2 cellular contexts compared by ENCODE assay signal in the genomic region with DNA sequence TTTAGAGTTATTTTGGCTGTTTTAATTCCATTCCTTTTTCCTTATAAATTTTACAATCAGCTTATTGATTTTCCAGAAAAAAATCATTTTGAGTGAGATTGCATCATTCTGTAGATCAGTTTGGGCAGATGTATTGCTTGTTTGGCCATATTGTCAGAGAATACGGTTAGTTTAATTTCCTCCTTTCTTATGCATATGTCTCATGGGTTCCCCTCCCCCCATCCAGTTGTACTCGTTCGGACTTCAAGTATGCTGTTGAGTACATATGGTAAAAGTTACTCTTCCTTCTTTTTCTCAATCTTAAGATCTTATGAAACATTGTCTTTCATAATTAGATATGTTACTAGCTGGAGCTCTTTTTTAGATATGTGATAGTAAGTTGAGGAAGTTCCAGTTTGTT.
TF ChIP-seq lines count a peak whose summit lies in the region.

No MANE protein-coding gene starts in this region.

TF ChIP-seq in GM23338, 12 proteins besides CTCF, POLR2A, EP300 and RAD21 (continues in another document):
- TF ChIP-seq, protein P1, sequence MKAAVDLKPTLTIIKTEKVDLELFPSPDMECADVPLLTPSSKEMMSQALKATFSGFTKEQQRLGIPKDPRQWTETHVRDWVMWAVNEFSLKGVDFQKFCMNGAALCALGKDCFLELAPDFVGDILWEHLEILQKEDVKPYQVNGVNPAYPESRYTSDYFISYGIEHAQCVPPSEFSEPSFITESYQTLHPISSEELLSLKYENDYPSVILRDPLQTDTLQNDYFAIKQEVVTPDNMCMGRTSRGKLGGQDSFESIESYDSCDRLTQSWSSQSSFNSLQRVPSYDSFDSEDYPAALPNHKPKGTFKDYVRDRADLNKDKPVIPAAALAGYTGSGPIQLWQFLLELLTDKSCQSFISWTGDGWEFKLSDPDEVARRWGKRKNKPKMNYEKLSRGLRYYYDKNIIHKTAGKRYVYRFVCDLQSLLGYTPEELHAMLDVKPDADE (IDR thresholded peaks at IDR 0.05), result no peak
- TF ChIP-seq CREB1 (CRISPR knock-in tag; IDR thresholded peaks at IDR 0.05; ENCODE audit: low read depth) (no peak), NANOG (IDR thresholded peaks at IDR 0.05; ENCODE audit: borderline replicate concordance) (no peak), EZH2 (IDR thresholded peaks at IDR 0.05; ENCODE audit: low read depth, unreplicated experiment) (no peak), ZNF331 (CRISPR knock-in tag; IDR thresholded peaks at IDR 0.05; ENCODE audit: low read depth) (no peak; the same call in 1 of the 2 replicates), ZNF114 (CRISPR knock-in tag; IDR thresholded peaks at IDR 0.05) (no peak), ZNF462 (CRISPR knock-in tag; IDR thresholded peaks at IDR 0.05) (no peak), STAT1 (IDR thresholded peaks at IDR 0.05; ENCODE audit: unreplicated experiment) (no peak), POLR2AphosphoS5 (IDR thresholded peaks at IDR 0.05; ENCODE audit: low read depth) (no peak)
- TF ChIP-seq, protein P2, sequence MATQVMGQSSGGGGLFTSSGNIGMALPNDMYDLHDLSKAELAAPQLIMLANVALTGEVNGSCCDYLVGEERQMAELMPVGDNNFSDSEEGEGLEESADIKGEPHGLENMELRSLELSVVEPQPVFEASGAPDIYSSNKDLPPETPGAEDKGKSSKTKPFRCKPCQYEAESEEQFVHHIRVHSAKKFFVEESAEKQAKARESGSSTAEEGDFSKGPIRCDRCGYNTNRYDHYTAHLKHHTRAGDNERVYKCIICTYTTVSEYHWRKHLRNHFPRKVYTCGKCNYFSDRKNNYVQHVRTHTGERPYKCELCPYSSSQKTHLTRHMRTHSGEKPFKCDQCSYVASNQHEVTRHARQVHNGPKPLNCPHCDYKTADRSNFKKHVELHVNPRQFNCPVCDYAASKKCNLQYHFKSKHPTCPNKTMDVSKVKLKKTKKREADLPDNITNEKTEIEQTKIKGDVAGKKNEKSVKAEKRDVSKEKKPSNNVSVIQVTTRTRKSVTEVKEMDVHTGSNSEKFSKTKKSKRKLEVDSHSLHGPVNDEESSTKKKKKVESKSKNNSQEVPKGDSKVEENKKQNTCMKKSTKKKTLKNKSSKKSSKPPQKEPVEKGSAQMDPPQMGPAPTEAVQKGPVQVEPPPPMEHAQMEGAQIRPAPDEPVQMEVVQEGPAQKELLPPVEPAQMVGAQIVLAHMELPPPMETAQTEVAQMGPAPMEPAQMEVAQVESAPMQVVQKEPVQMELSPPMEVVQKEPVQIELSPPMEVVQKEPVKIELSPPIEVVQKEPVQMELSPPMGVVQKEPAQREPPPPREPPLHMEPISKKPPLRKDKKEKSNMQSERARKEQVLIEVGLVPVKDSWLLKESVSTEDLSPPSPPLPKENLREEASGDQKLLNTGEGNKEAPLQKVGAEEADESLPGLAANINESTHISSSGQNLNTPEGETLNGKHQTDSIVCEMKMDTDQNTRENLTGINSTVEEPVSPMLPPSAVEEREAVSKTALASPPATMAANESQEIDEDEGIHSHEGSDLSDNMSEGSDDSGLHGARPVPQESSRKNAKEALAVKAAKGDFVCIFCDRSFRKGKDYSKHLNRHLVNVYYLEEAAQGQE (IDR thresholded peaks at IDR 0.05; ENCODE audit: unreplicated experiment), result no peak

TF ChIP-seq in IMR-90, 13 proteins besides CTCF, POLR2A, EP300 and RAD21:
- TF ChIP-seq, protein P3, sequence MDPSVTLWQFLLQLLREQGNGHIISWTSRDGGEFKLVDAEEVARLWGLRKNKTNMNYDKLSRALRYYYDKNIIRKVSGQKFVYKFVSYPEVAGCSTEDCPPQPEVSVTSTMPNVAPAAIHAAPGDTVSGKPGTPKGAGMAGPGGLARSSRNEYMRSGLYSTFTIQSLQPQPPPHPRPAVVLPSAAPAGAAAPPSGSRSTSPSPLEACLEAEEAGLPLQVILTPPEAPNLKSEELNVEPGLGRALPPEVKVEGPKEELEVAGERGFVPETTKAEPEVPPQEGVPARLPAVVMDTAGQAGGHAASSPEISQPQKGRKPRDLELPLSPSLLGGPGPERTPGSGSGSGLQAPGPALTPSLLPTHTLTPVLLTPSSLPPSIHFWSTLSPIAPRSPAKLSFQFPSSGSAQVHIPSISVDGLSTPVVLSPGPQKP (IDR thresholded peaks at IDR 0.05; ENCODE audit: borderline replicate concordance, low read depth, low read length), result no peak
- TF ChIP-seq FOS (IDR thresholded peaks at IDR 0.05; ENCODE audit: low read depth, low read length), result no peak
- no peak for TF ChIP-seq BHLHE40 (IDR thresholded peaks at IDR 0.05; ENCODE audit: low read depth, low read length)
- TF ChIP-seq CEBPB (IDR thresholded peaks at IDR 0.05; ENCODE audit: low read depth, low read length), result peak; percentile 21; the same call in 1 of the 2 replicates
